ENCODE assay signal across 8 cellular contexts in genomic region chr9:98192503-98193335, GRCh38. TPM values are rescaled to one million over a fixed set of nuclear protein-coding genes. Genes with fewer than 3 reads are reported as not detected.
A peak's percentile ranks its signal among the peaks of the same experiment; 100 is the strongest.
DNase-seq lines count a peak whose midpoint lies in the region; ATAC-seq and TF ChIP-seq lines count a peak whose summit lies in the region.

A gene with protein sequence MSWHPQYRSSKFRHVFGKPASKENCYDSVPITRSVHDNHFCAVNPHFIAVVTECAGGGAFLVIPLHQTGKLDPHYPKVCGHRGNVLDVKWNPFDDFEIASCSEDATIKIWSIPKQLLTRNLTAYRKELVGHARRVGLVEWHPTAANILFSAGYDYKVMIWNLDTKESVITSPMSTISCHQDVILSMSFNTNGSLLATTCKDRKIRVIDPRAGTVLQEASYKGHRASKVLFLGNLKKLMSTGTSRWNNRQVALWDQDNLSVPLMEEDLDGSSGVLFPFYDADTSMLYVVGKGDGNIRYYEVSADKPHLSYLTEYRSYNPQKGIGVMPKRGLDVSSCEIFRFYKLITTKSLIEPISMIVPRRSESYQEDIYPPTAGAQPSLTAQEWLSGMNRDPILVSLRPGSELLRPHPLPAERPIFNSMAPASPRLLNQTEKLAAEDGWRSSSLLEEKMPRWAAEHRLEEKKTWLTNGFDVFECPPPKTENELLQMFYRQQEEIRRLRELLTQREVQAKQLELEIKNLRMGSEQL (minus strand): TSS chr9:98192637. CDS start chr9:98157660, 34,977 bp downstream.

- DNase-seq in NCI-H2171 treated with DMSO at 0.1 percent for 48 hours (lab: John Stamatoyannopoulos, UW) (peak; percentile 85), left colon (peak; percentile 80 to 87)
- peak; percentile 48 to 65 for DNase-seq in activated CD4-positive, alpha-beta T cell treated with anti-CD3 and anti-CD28 coated beads for 24 hours (ENCODE audit: low read depth in 2 of 2)
- DNase-seq in stimulated activated CD4-positive, alpha-beta T cell treated with anti-CD3 and anti-CD28 coated beads, Interleukin-1b, Interleukin-23, amount 100 ng/mL, for 4 hours (ENCODE audit: low read depth in 2 of 2): peak; percentile 53 to 73

- ATAC-seq in HG02973 (IDR thresholded peaks at IDR 0.05; ENCODE audit: unreplicated experiment) (peak; percentile 47), left colon (peak; percentile 79), GM21423 (IDR thresholded peaks at IDR 0.05; ENCODE audit: unreplicated experiment) (no peak)

- peak; percentile 31 for TF ChIP-seq CTCF in GM12873 (IDR thresholded peaks at IDR 0.05; ENCODE audit: insufficient read depth, low read depth, low read length, missing control alignments)

- intact Hi-C loops in left colon (cut with DNase I, micrococcal nuclease): no loop called here

- peak within 1 kb of the TSS; percentile 39 for H3K27ac ChIP-seq in cingulate gyrus (ENCODE audit: low read depth, low read length)

RNA-seq across cellular contexts. Expression of the gene that starts here (rescaled TPM):
- total RNA-seq in left colon: 10 to 100 TPM; 56.5 to 70.4 TPM
